In genomic region chr4:89307446-89308160, GRCh38 we compare ENCODE assay signal across 9 cellular contexts. TPM values are rescaled to one million over a fixed set of nuclear protein-coding genes. Genes with fewer than 3 reads are reported as not detected.
DNase-seq lines count a peak whose midpoint lies in the region; ATAC-seq, FAIRE-seq and TF ChIP-seq lines count a peak whose summit lies in the region.
"Had no signal": no experiment of that assay in that cellular context is flagged by ENCODE, and none has a peak within 500 bp of the region (broad histone marks: within the 10 kb centered on the region; RNA-seq: fewer than 3 reads in every experiment).

Gene GPRIN3, minus strand, starts transcription at chr4:89307800. Its CDS starts 57,690 bp downstream, at chr4:89250110.

- ATAC-seq in GM18868 (IDR thresholded peaks at IDR 0.05; ENCODE audit: unreplicated experiment) (peak; percentile 87), HG03045 (IDR thresholded peaks at IDR 0.05; ENCODE audit: unreplicated experiment) (peak; percentile 62), thoracic aorta (ENCODE audit: insufficient number of reproducible peaks, low FRiP score, low read depth) (no peak)

- peak within 1 kb of the TSS; percentile 81 for H3K4me3 Mint-ChIP-seq in neural crest cell

- no peak within 1 kb of the TSS for H3K27ac Mint-ChIP-seq in neural crest cell (ENCODE audit: unreplicated experiment)

- H3K4me3 ChIP-seq in OCI-LY1 (ENCODE audit: low read depth, low read length, poor library complexity, severe bottlenecking), result peak within 1 kb of the TSS; percentile 75
- H3K4me3 ChIP-seq in fibroblast of the aortic adventitia (ENCODE audit: low read depth, low read length), result peak within 1 kb of the TSS; percentile 51
- H3K4me3 ChIP-seq in thoracic aorta, result peak within 1 kb of the TSS; percentile 77

- H4K20me1 ChIP-seq in OCI-LY1 (ENCODE audit: insufficient read depth, low read length), result no peaks in the 10 kb centered on the region

- H3K27me3 Mint-ChIP-seq in neural crest cell (ENCODE audit: low read depth), result peaks cover 33% of the 10 kb centered on the region

- H3K36me3 ChIP-seq in OCI-LY1 (ENCODE audit: insufficient read depth, low read length), result no peaks in the 10 kb centered on the region
- no peaks in the 10 kb centered on the region for H3K36me3 ChIP-seq in thoracic aorta

- TF ChIP-seq CTCF in OCI-LY1 (IDR thresholded peaks at IDR 0.05; ENCODE audit: low read length) (no peak), fibroblast of the aortic adventitia (IDR thresholded peaks at IDR 0.05; ENCODE audit: insufficient read depth, low read length) (no peak), neural crest cell (conservative IDR thresholded peaks at IDR 0.05) (peak; percentile 60), thoracic aorta (IDR thresholded peaks at IDR 0.05) (no peak)

- H3K9me3 ChIP-seq in OCI-LY1 (ENCODE audit: low read length) (no peaks in the 10 kb centered on the region), thoracic aorta (no peaks in the 10 kb centered on the region)

- H3K4me2 ChIP-seq in OCI-LY1 (ENCODE audit: low read length), result peak within 1 kb of the TSS; percentile 74

- H3K27me3 ChIP-seq in OCI-LY1 (ENCODE audit: insufficient read depth, low read length) (no peaks in the 10 kb centered on the region), thoracic aorta (replicated peaks; ENCODE audit: insufficient read depth) (no peaks in the 10 kb centered on the region)

- H3K79me2 ChIP-seq in OCI-LY1 (ENCODE audit: insufficient read depth, low read length), result peaks cover 20% of the 10 kb centered on the region

- no peak for TF ChIP-seq POLR2A in H54 (IDR thresholded peaks at IDR 0.05; ENCODE audit: low read depth, low read length)

- no peaks in the 10 kb centered on the region for H3K36me3 Mint-ChIP-seq in neural crest cell (ENCODE audit: low read depth)

- peaks cover 38% of the 10 kb centered on the region for H3K4me1 ChIP-seq in OCI-LY1 (ENCODE audit: insufficient read depth, low read length, severe bottlenecking)
- H3K4me1 ChIP-seq in thoracic aorta (ENCODE audit: control insufficient read depth in 1 of 2, low read depth in 2 of 2), result no peaks in the 10 kb centered on the region

- H3K9me2 ChIP-seq in OCI-LY1 (ENCODE audit: low read depth, low read length), result no peaks in the 10 kb centered on the region

- no peaks in the 10 kb centered on the region for H3K9me3 Mint-ChIP-seq in neural crest cell

- no peak for FAIRE-seq in H54 (lab: Jason Lieb, UNC)
- FAIRE-seq: islet of Langerhans had no signal

- H3F3A ChIP-seq in OCI-LY1 (ENCODE audit: insufficient read depth, low read length), result no peaks in the 10 kb centered on the region

- H3K27ac ChIP-seq in OCI-LY1 (ENCODE audit: low read depth, low read length, poor library complexity, severe bottlenecking) (peak within 1 kb of the TSS; percentile 58), thoracic aorta (no peak within 1 kb of the TSS)

- peak within 1 kb of the TSS; percentile 62; the same call in 1 of the 2 replicates for H3K9ac ChIP-seq in OCI-LY1 (ENCODE audit: low read length)

- H2AFZ ChIP-seq in OCI-LY1 (ENCODE audit: low read length), result no peak within 1 kb of the TSS

- DNase-seq in activated T-helper 9 cell treated with anti-CD3 and anti-CD28 coated beads, Interleukin-2, amount 50 U/mL, for 16 hours (ENCODE audit: low read depth), result peak; percentile 68
- DNase-seq in fibroblast of the aortic adventitia (ENCODE audit: low read depth) (no peak), neural crest cell (ENCODE audit: low read depth, low spot score) (peak; percentile 57), thoracic aorta (ENCODE audit: low spot score) (no peak), H54 (ENCODE audit: insufficient read length, low spot score) (no peak)

- peaks cover 8% of the 10 kb centered on the region for H3K4me1 Mint-ChIP-seq in neural crest cell

RNA-seq across cellular contexts. Expression of gene GPRIN3, which starts in this region (rescaled TPM):
- total RNA-seq in fibroblast of the aortic adventitia (ENCODE audit: low replicate concordance) (under 0.01 and 0.49 TPM in 2 replicates), neural crest cell (0.70 and 0.71 TPM in 2 replicates), thoracic aorta (1 to 10 TPM; 5.7 to 9.0 TPM)

Comparison
In these comparisons a context has a peak if more than half of its experiments do, and no peak if none do; other contexts are left out.
1. Peak in DNase-seq in neural crest cell; RNA of the gene not detected or under 1 TPM.